In the genomic region with DNA sequence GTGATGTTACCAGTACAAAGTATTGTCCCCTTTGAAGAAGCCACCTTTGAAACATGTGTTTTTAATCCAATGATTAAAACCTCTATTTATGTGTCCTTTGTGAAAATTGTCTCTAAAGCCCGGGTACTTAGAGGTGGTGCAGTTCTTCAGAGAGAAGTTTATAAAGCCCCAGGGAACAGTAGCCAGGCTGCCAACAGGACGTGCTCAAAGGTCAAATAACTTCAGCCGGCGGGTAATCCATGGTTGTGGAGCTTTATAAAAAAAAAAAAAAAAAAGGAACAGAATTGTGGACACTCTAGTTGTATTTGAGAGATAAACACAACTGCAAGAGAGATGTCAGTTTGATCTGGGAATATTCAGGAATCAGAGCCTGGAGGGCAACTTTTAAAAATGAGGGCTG, we compare ENCODE assay signal across 21 cellular contexts. TPM values are rescaled to one million over a fixed set of nuclear protein-coding genes. Genes with fewer than 3 reads are reported as not detected.
DNase-seq lines count a peak whose midpoint lies in the region; ATAC-seq, FAIRE-seq and TF ChIP-seq lines count a peak whose summit lies in the region.
"Had no signal": no experiment of that assay in that cellular context is flagged by ENCODE, and none has a peak within 500 bp of the region (broad histone marks: within the 10 kb centered on the region; RNA-seq: fewer than 3 reads in every experiment).

No MANE protein-coding gene starts in this region.

- no peak for TF ChIP-seq EP300 in HepG2 (IDR thresholded peaks at IDR 0.05; ENCODE audit: low read depth in 2 of 2, low read length in 2 of 2)
- no peak for TF ChIP-seq EP300 in HepG2 (CRISPR knock-in tag; IDR thresholded peaks at IDR 0.05; ENCODE audit: borderline replicate concordance)

- H3K27ac Mint-ChIP-seq in neural progenitor cell, result peak overlapping the region; percentile 72
- no peak overlapping the region for H3K27ac Mint-ChIP-seq in effector memory CD8-positive, alpha-beta T cell
- H3K27ac Mint-ChIP-seq: CD4-positive, CD25-positive, alpha-beta regulatory T cell; CD8-positive, alpha-beta memory T cell; IgD-negative memory B cell had no signal

- CTCF ChIA-PET in HepG2 (lab: Yijun Ruan, JAX; ENCODE audit: low intra/inter-chr PET ratio, low total read pairs), result no interaction called here

- no peaks in the 10 kb centered on the region for H3K36me3 Mint-ChIP-seq in neural progenitor cell
- H3K36me3 Mint-ChIP-seq in effector memory CD8-positive, alpha-beta T cell (ENCODE audit: insufficient read depth), result no peaks in the 10 kb centered on the region
- H3K36me3 Mint-ChIP-seq: CD4-positive, CD25-positive, alpha-beta regulatory T cell; CD8-positive, alpha-beta memory T cell; IgD-negative memory B cell had no signal

- H3K27me3 ChIP-seq in HepG2 (ENCODE audit: control insufficient read depth in 1 of 2, insufficient read depth in 2 of 2, low read length in 2 of 2), result no peaks in the 10 kb centered on the region
- no peaks in the 10 kb centered on the region for H3K27me3 ChIP-seq in neural progenitor cell
- H3K27me3 ChIP-seq: BE2C had no signal

- no peaks in the 10 kb centered on the region for H3K4me1 ChIP-seq in HepG2 (ENCODE audit: insufficient read depth, low read length)
- H3K4me1 ChIP-seq in neural progenitor cell, result peaks cover 10% of the 10 kb centered on the region
- H3K4me1 ChIP-seq: BE2C, HAP-1 had no signal

- no peak for TF ChIP-seq RAD21 in HepG2 (CRISPR knock-in tag; IDR thresholded peaks at IDR 0.05)

- H3K9me3 ChIP-seq in HepG2 (ENCODE audit: low read length), result no peaks in the 10 kb centered on the region
- no peaks in the 10 kb centered on the region for H3K9me3 ChIP-seq in neural progenitor cell (ENCODE audit: low read depth)
- H3K9me3 ChIP-seq: BE2C, HAP-1 had no signal

- intact Hi-C loops in HepG2 (cut with micrococcal nuclease; ENCODE audit: unreplicated experiment), result no loop called here

- no peaks in the 10 kb centered on the region for H3F3A ChIP-seq in neural progenitor cell (ENCODE audit: low read depth)

- H3K4me3 Mint-ChIP-seq in neural progenitor cell, result no peak overlapping the region
- no peak overlapping the region for H3K4me3 Mint-ChIP-seq in effector memory CD8-positive, alpha-beta T cell
- H3K4me3 Mint-ChIP-seq: CD4-positive, CD25-positive, alpha-beta regulatory T cell; CD8-positive, alpha-beta memory T cell; IgD-negative memory B cell had no signal

- no peak for FAIRE-seq in HepG2 (lab: Jason Lieb, UNC)
- FAIRE-seq: A204.1 had no signal

- peaks cover 3% of the 10 kb centered on the region for H3K4me1 Mint-ChIP-seq in neural progenitor cell
- H3K4me1 Mint-ChIP-seq in effector memory CD8-positive, alpha-beta T cell (ENCODE audit: low read depth in 2 of 2), result no peaks in the 10 kb centered on the region
- H3K4me1 Mint-ChIP-seq: CD4-positive, CD25-positive, alpha-beta regulatory T cell; CD8-positive, alpha-beta memory T cell; IgD-negative memory B cell had no signal

- no TSS peak for BruUV-seq in HepG2 (replicated peaks; lab: Mats Ljungman, UMichigan)

- H3K27ac ChIP-seq in HepG2 (ENCODE audit: extremely low read length, insufficient read depth, low read length), result no peak overlapping the region
- no peak overlapping the region for H3K27ac ChIP-seq in neural progenitor cell
- H3K27ac ChIP-seq: GM23248 had no signal

- in situ Hi-C loops in SK-MEL-5 (cut with HindIII; ENCODE audit: low pct_unique_long_range_greater_than_20kb, low sequenced_read_pairs) (no loop called here), HepG2 (cut with HindIII; ENCODE audit: extremely low pct_ligation_motif_present, low pct_unique_long_range_greater_than_20kb) (no loop called here)

- no peak for TF ChIP-seq POLR2A in HepG2 (IDR thresholded peaks at IDR 0.05; ENCODE audit: insufficient read depth in 1 of 2, low read depth in 2 of 2, low read length in 2 of 2)

- H3K9me3 Mint-ChIP-seq in neural progenitor cell, result no peaks in the 10 kb centered on the region
- H3K9me3 Mint-ChIP-seq in effector memory CD8-positive, alpha-beta T cell, result no peaks in the 10 kb centered on the region
- H3K9me3 Mint-ChIP-seq: IgD-negative memory B cell had no signal

- H3K27me3 Mint-ChIP-seq in neural progenitor cell (ENCODE audit: insufficient read depth, low read depth), result no peaks in the 10 kb centered on the region
- H3K27me3 Mint-ChIP-seq in effector memory CD8-positive, alpha-beta T cell, result no peaks in the 10 kb centered on the region
- H3K27me3 Mint-ChIP-seq: CD4-positive, CD25-positive, alpha-beta regulatory T cell; CD8-positive, alpha-beta memory T cell; IgD-negative memory B cell had no signal

- H3K4me2 ChIP-seq in HepG2 (ENCODE audit: low read depth, low read length) (no peak overlapping the region), neural progenitor cell (no peak overlapping the region)

- H4K20me1 ChIP-seq in HepG2 (ENCODE audit: insufficient read depth, low read length), result no peaks in the 10 kb centered on the region
- H4K20me1 ChIP-seq in neural progenitor cell (ENCODE audit: low read depth), result no peaks in the 10 kb centered on the region

- DNase-seq in DMS53 treated with DMSO at 0.1 percent for 48 hours (lab: John Stamatoyannopoulos, UW; ENCODE audit: unreplicated experiment), result peak; percentile 36
- peak; percentile 26 for DNase-seq in SK-MEL-5 (ENCODE audit: low read depth, low spot score)
- DNase-seq in HepG2 (ENCODE audit: low spot score), result peak; percentile 1
- DNase-seq in neural progenitor cell (ENCODE audit: low spot score), result peak; percentile 9
- DNase-seq in stimulated activated CD4-positive, alpha-beta T cell treated with anti-CD3 and anti-CD28 coated beads, Interleukin-15, amount 100 ng/mL, for 24 hours, result no peak
- DNase-seq in effector memory CD8-positive, alpha-beta T cell, result no peak
- DNase-seq: ACHN; BE2C; C1 segment of cervical spinal cord; CD4-positive, CD25-positive, alpha-beta regulatory T cell; CD8-positive, alpha-beta memory T cell; COR-L47; DMS79 treated with DMSO at 0.1 percent for 48 hours; GF-D8; GM23248; KBM-7 had no signal

- WGBS in HepG2 (ENCODE audit: low lambda C conversion rate), result under 1% methylated on average over 4 of the region's 4 CpGs

- TF ChIP-seq CTCF in HepG2 (CRISPR knock-in tag; IDR thresholded peaks at IDR 0.05) (no peak), neural progenitor cell (IDR thresholded peaks at IDR 0.05) (no peak)

- POLR2A ChIA-PET in HepG2 (lab: Yijun Ruan, JAX), result no interaction called here

- no peaks in the 10 kb centered on the region for H3K79me2 ChIP-seq in HepG2 (ENCODE audit: insufficient read depth, low read length)
- no peaks in the 10 kb centered on the region for H3K79me2 ChIP-seq in neural progenitor cell (ENCODE audit: low read depth)

- H3K9ac ChIP-seq in HepG2 (ENCODE audit: insufficient read depth, low read depth, low read length), result no peak overlapping the region
- H3K9ac ChIP-seq in neural progenitor cell, result no peak overlapping the region
- H3K9ac ChIP-seq: GM23248 had no signal

- H3K36me3 ChIP-seq in HepG2 (replicated peaks in 1 of 2; ENCODE audit: control insufficient read depth in 1 of 2, insufficient read depth in 2 of 2, low read length in 2 of 2) (no peaks in the 10 kb centered on the region), neural progenitor cell (no peaks in the 10 kb centered on the region)
- H3K36me3 ChIP-seq: BE2C, HAP-1 had no signal

- H3K4me3 ChIP-seq in HepG2 (replicated peaks in 1 of 3; ENCODE audit: insufficient read depth in 1 of 3, low read depth in 2 of 3, low read length in 3 of 3), result no peak overlapping the region
- H3K4me3 ChIP-seq in neural progenitor cell, result no peak overlapping the region
- H3K4me3 ChIP-seq: GM23248, HAP-1 had no signal

- ATAC-seq in HepG2, result peak; percentile 66
- ATAC-seq in GM21723 (IDR thresholded peaks at IDR 0.05; ENCODE audit: unreplicated experiment), result no peak
- ATAC-seq in effector memory CD8-positive, alpha-beta T cell (replicated peaks), result no peak

- H2AFZ ChIP-seq in HepG2 (ENCODE audit: low read length), result no peak overlapping the region
- peak overlapping the region; percentile 26 for H2AFZ ChIP-seq in neural progenitor cell (replicated peaks)
- H2AFZ ChIP-seq: GM23248 had no signal

TF ChIP-seq in HepG2, 621 proteins besides CTCF, POLR2A, EP300 and RAD21 (continues in another document):
- no peak for TF ChIP-seq ZNF530 (CRISPR knock-in tag; IDR thresholded peaks at IDR 0.05; ENCODE audit: low read depth)
- TF ChIP-seq PITX1 (CRISPR knock-in tag; IDR thresholded peaks at IDR 0.05), result no peak
- TF ChIP-seq FOXK1 (CRISPR knock-in tag; IDR thresholded peaks at IDR 0.05; ENCODE audit: borderline replicate concordance, low read depth), result no peak
- TF ChIP-seq, protein P1, sequence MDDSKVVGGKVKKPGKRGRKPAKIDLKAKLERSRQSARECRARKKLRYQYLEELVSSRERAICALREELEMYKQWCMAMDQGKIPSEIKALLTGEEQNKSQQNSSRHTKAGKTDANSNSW (CRISPR knock-in tag; IDR thresholded peaks at IDR 0.05; ENCODE audit: borderline replicate concordance), result no peak
- no peak for TF ChIP-seq ZBTB7B (CRISPR knock-in tag; IDR thresholded peaks at IDR 0.05)

RNA-seq across cellular contexts. Expression of gene CTNND2, which starts 57.9 kb away (rescaled TPM):
- 0.85 and 1.2 TPM in 2 replicates for total RNA-seq in SK-MEL-5 (2014; rRNA removed; shearing (Covaris generic))
- 3.9 and 6.1 TPM in 2 replicates for polyA plus RNA-seq in SK-MEL-5 (2015; cell fraction: cytosol; rRNA removed)
- polyA plus RNA-seq in SK-MEL-5 (2015; cell fraction: nucleus; rRNA removed), result 3.9 and 8.3 TPM in 2 replicates
- not detected in 2 replicates for total RNA-seq in HepG2 (2016; rRNA removed; fragmentation: Illumina TruSeq; extraction: Trizol)
- not detected in 2 replicates for total RNA-seq in HepG2 (2016; cell fraction: cytosol; rRNA removed; fragmentation: Illumina TruSeq; extraction: Trizol; ENCODE audit: low read depth)
- total RNA-seq in HepG2 (2016; cell fraction: insoluble cytoplasmic fraction; rRNA removed; fragmentation: Illumina TruSeq; extraction: Trizol), result not detected in 2 replicates
- not detected in 2 replicates for total RNA-seq in HepG2 (2016; cell fraction: membrane; rRNA removed; fragmentation: Illumina TruSeq; extraction: Trizol)
- total RNA-seq in HepG2 (2016; cell fraction: nucleus; rRNA removed; fragmentation: Illumina TruSeq; extraction: Trizol), result not detected in 2 replicates
- not detected in 2 replicates for polyA plus RNA-seq in HepG2 (2011; rRNA removed)
- polyA plus RNA-seq in HepG2 (2011; cell fraction: cytosol; rRNA removed), result not detected in 2 replicates
- polyA plus RNA-seq in HepG2 (2011; cell fraction: nucleus; rRNA removed), result not detected in 2 replicates
- polyA plus RNA-seq in HepG2 (2012), result not detected in 2 replicates
- polyA plus RNA-seq in HepG2 (2016; cell fraction: cytosol; fragmentation: Illumina TruSeq; extraction: Trizol; ENCODE audit: low read depth), result not detected in 2 replicates
- not detected in 2 replicates for polyA plus RNA-seq in HepG2 (2016; cell fraction: insoluble cytoplasmic fraction; fragmentation: Illumina TruSeq; extraction: Trizol; ENCODE audit: low read depth)
- not detected in 2 replicates for polyA plus RNA-seq in HepG2 (2016; cell fraction: membrane; fragmentation: Illumina TruSeq; extraction: Trizol; ENCODE audit: low read depth)
- polyA plus RNA-seq in HepG2 (2016; cell fraction: nucleus; fragmentation: Illumina TruSeq; extraction: Trizol; ENCODE audit: insufficient read depth, low read depth), result not detected in 2 replicates
- polyA minus RNA-seq in HepG2 (2011; rRNA and poly(A)+ RNA removed; ENCODE audit: low replicate concordance), result 0.10 TPM in 1 of 2 replicates, not detected in the other
- not detected in 2 replicates for polyA minus RNA-seq in HepG2 (2011; cell fraction: cytosol; rRNA and poly(A)+ RNA removed)
- not detected in 2 replicates for polyA minus RNA-seq in HepG2 (2011; cell fraction: nucleus; rRNA and poly(A)+ RNA removed)
- total RNA-seq in neural progenitor cell (ENCODE audit: low replicate concordance), result 13.9 and 14.2 TPM in 2 replicates
- total RNA-seq: CD4-positive, CD25-positive, alpha-beta regulatory T cell; CD8-positive, alpha-beta memory T cell; GM23248; HT-29 had no signal
- polyA plus RNA-seq: CD4-positive, CD25-positive, alpha-beta regulatory T cell; CD8-positive, alpha-beta memory T cell; GM23248; IgD-negative memory B cell had no signal

Comparison
In these comparisons a context has a peak if more than half of its experiments do, and no peak if none do; other contexts are left out.
1. DNase-seq: peak in DMS53 treated with DMSO at 0.1 percent for 48 hours (single experiment), SK-MEL-5 (single experiment), HepG2 (single experiment) and neural progenitor cell (single experiment); none in stimulated activated CD4-positive, alpha-beta T cell treated with anti-CD3 and anti-CD28 coated beads, Interleukin-15, amount 100 ng/mL, for 24 hours (single experiment) and effector memory CD8-positive, alpha-beta T cell (0 of 3).